Comparison of ENCODE assay signal across 12 cellular contexts in genomic region chrY:13705197-13705596, GRCh38. TPM values are rescaled to one million over a fixed set of nuclear protein-coding genes. Genes with fewer than 3 reads are reported as not detected.
A peak's percentile ranks its signal among the peaks of the same experiment; 100 is the strongest.
DNase-seq lines count a peak whose midpoint lies in the region; ATAC-seq and TF ChIP-seq lines count a peak whose summit lies in the region.
"Had no signal": no experiment of that assay in that cellular context is flagged by ENCODE, and none has a peak within 500 bp of the region (broad histone marks: within the 10 kb centered on the region; RNA-seq: fewer than 3 reads in every experiment).

No MANE protein-coding gene starts in this region.

- peaks cover 15% of the 10 kb centered on the region for H3K4me1 Mint-ChIP-seq in activated CD4-positive, alpha-beta T cell treated with anti-CD3 and anti-CD28 coated beads, Interleukin-2, amount 10 ng/mL, durations not matched to agents 7 days and 5 days
- peaks cover 10% of the 10 kb centered on the region for H3K4me1 Mint-ChIP-seq in stimulated activated naive CD8-positive, alpha-beta T cell treated with anti-CD3 and anti-CD28 coated beads, Interleukin-15, amount 100 ng/mL, for 72 hours
- no peaks in the 10 kb centered on the region for H3K4me1 Mint-ChIP-seq in Caco-2 (ENCODE audit: low read depth, unreplicated experiment)

- H3K4me3 ChIP-seq in OCI-LY3 (ENCODE audit: low read length) (peak overlapping the region; percentile 97), fibroblast of lung (replicated peaks in 1 of 4; ENCODE audit: control extremely low read depth in 1 of 4, insufficient read depth in 1 of 4, low read depth in 3 of 4, low read length in 4 of 4) (peak overlapping the region in 2 of 4 experiments; percentile 64 to 78), lower leg skin (ENCODE audit: low read depth, poor library complexity, severe bottlenecking) (no peak overlapping the region), Caco-2 (ENCODE audit: low read depth, low read length) (no peak overlapping the region)

- H3K9me3 ChIP-seq in OCI-LY3 (ENCODE audit: insufficient read depth, low read length) (no peaks in the 10 kb centered on the region), fibroblast of lung (ENCODE audit: control insufficient read depth, insufficient read depth, low read depth, low read length) (no peaks in the 10 kb centered on the region), Caco-2 (no peaks in the 10 kb centered on the region)

- no peaks in the 10 kb centered on the region for H3K27me3 Mint-ChIP-seq in activated CD4-positive, alpha-beta T cell treated with anti-CD3 and anti-CD28 coated beads, Interleukin-2, amount 10 ng/mL, durations not matched to agents 7 days and 5 days
- H3K27me3 Mint-ChIP-seq in stimulated activated naive CD8-positive, alpha-beta T cell treated with anti-CD3 and anti-CD28 coated beads, Interleukin-15, amount 100 ng/mL, for 72 hours = no peaks in the 10 kb centered on the region
- H3K27me3 Mint-ChIP-seq in Caco-2 (ENCODE audit: insufficient read depth, unreplicated experiment) = no peaks in the 10 kb centered on the region

- H3K9ac ChIP-seq in OCI-LY3 (ENCODE audit: low read length) (peak overlapping the region; percentile 86), fibroblast of lung (ENCODE audit: insufficient read depth, low read length) (no peak overlapping the region)

- peak overlapping the region; percentile 97 for H3K27ac Mint-ChIP-seq in activated CD4-positive, alpha-beta T cell treated with anti-CD3 and anti-CD28 coated beads, Interleukin-2, amount 10 ng/mL, durations not matched to agents 7 days and 5 days
- H3K27ac Mint-ChIP-seq in stimulated activated naive CD8-positive, alpha-beta T cell treated with anti-CD3 and anti-CD28 coated beads, Interleukin-15, amount 100 ng/mL, for 72 hours = peak overlapping the region in 1 of 2 donors; percentile 48
- H3K27ac Mint-ChIP-seq in Caco-2 (ENCODE audit: unreplicated experiment) = no peak overlapping the region

- H3K27ac ChIP-seq in OCI-LY3 (ENCODE audit: low read length) (no peak overlapping the region), fibroblast of lung (ENCODE audit: insufficient read depth, low read length) (no peak overlapping the region)
- H3K27ac ChIP-seq: HL-60 had no signal

- TF ChIP-seq CTCF in OCI-LY3 (IDR thresholded peaks at IDR 0.05; ENCODE audit: low read depth, low read length) (no peak), fibroblast of lung (conservative IDR thresholded peaks at IDR 0.05 in 1 of 2, IDR thresholded peaks at IDR 0.05 in 1 of 2; ENCODE audit: low read depth in 1 of 2, low read length in 2 of 2) (no peak), lower leg skin (IDR thresholded peaks at IDR 0.05) (no peak), Caco-2 (IDR thresholded peaks at IDR 0.05; ENCODE audit: insufficient read depth in 1 of 2, low read depth in 1 of 2, low read length in 1 of 2, severe bottlenecking in 1 of 2, unreplicated experiment in 1 of 2) (no peak)

- intact Hi-C loops in lower leg skin (cut with DNase I; ENCODE audit: low total_unique reads) (no loop called here), Caco-2 (cut with micrococcal nuclease; ENCODE audit: unreplicated experiment) (no loop called here)

- H3K36me3 Mint-ChIP-seq in activated CD4-positive, alpha-beta T cell treated with anti-CD3 and anti-CD28 coated beads, Interleukin-2, amount 10 ng/mL, durations not matched to agents 7 days and 5 days (ENCODE audit: low read depth) = no peaks in the 10 kb centered on the region
- H3K36me3 Mint-ChIP-seq in Caco-2 (ENCODE audit: insufficient read depth, unreplicated experiment) = no peaks in the 10 kb centered on the region

- no peak for ATAC-seq in stimulated activated naive CD8-positive, alpha-beta T cell treated with anti-CD3 and anti-CD28 coated beads, Interleukin-15, amount 100 ng/mL, for 72 hours
- ATAC-seq: foreskin keratinocyte had no signal

- peaks cover 9% of the 10 kb centered on the region for H3K4me1 ChIP-seq in OCI-LY3 (ENCODE audit: low read length)
- no peaks in the 10 kb centered on the region for H3K4me1 ChIP-seq in fibroblast of lung (ENCODE audit: control insufficient read depth, extremely low read depth, insufficient read depth, low read length)
- H3K4me1 ChIP-seq in Caco-2 = no peaks in the 10 kb centered on the region
- H3K4me1 ChIP-seq: foreskin keratinocyte had no signal

- TF ChIP-seq POLR2A in lower leg skin (IDR thresholded peaks at IDR 0.05) = no peak

- H2AFZ ChIP-seq in OCI-LY3 (ENCODE audit: low read depth, low read length) = peak overlapping the region; percentile 99; the same call in 1 of the 2 replicates
- peak overlapping the region; percentile 3 for H2AFZ ChIP-seq in fibroblast of lung (ENCODE audit: low read length)

- POLR2A ChIA-PET in activated CD4-positive, alpha-beta T cell treated with anti-CD3 and anti-CD28 coated beads, Interleukin-2, amount 10 ng/mL, durations not matched to agents 7 days and 5 days (lab: Charles Lee) = no interaction called here
- POLR2A ChIA-PET in Caco-2 (lab: Charles Lee) = no interaction called here

- no peaks in the 10 kb centered on the region for H3K9me3 Mint-ChIP-seq in activated CD4-positive, alpha-beta T cell treated with anti-CD3 and anti-CD28 coated beads, Interleukin-2, amount 10 ng/mL, durations not matched to agents 7 days and 5 days
- no peaks in the 10 kb centered on the region for H3K9me3 Mint-ChIP-seq in stimulated activated naive CD8-positive, alpha-beta T cell treated with anti-CD3 and anti-CD28 coated beads, Interleukin-15, amount 100 ng/mL, for 72 hours
- H3K9me3 Mint-ChIP-seq in Caco-2 (ENCODE audit: unreplicated experiment) = no peaks in the 10 kb centered on the region

- peaks cover 14% of the 10 kb centered on the region for H3K79me2 ChIP-seq in OCI-LY3 (ENCODE audit: low read length)
- no peaks in the 10 kb centered on the region for H3K79me2 ChIP-seq in fibroblast of lung (ENCODE audit: control insufficient read depth, insufficient read depth, low read length)

- WGBS in lower leg skin, 2 donors = 19% methylated on average over 8 of the region's 8 CpGs; no CpG with 5 or more reads in 1 of the 2 donors

- H3K36me3 ChIP-seq in OCI-LY3 (replicated peaks; ENCODE audit: low read depth, low read length) (no peaks in the 10 kb centered on the region), fibroblast of lung (ENCODE audit: control insufficient read depth, insufficient read depth, low read length) (no peaks in the 10 kb centered on the region), Caco-2 (ENCODE audit: control insufficient read depth, insufficient read depth, low read length) (no peaks in the 10 kb centered on the region)

- CTCF ChIA-PET in activated CD4-positive, alpha-beta T cell treated with anti-CD3 and anti-CD28 coated beads, Interleukin-2, amount 10 ng/mL, durations not matched to agents 7 days and 5 days (lab: Charles Lee) = no interaction called here
- CTCF ChIA-PET in Caco-2 (lab: Charles Lee) = no interaction called here

- peak overlapping the region; percentile 82 for H3K4me3 Mint-ChIP-seq in activated CD4-positive, alpha-beta T cell treated with anti-CD3 and anti-CD28 coated beads, Interleukin-2, amount 10 ng/mL, durations not matched to agents 7 days and 5 days
- H3K4me3 Mint-ChIP-seq in stimulated activated naive CD8-positive, alpha-beta T cell treated with anti-CD3 and anti-CD28 coated beads, Interleukin-15, amount 100 ng/mL, for 72 hours = peak overlapping the region; percentile 87 to 90
- H3K4me3 Mint-ChIP-seq in Caco-2 (ENCODE audit: unreplicated experiment) = no peak overlapping the region

- no TSS peak for BruUV-seq in Caco-2 (replicated peaks; lab: Mats Ljungman, UMichigan)

- H4K20me1 ChIP-seq in OCI-LY3 (ENCODE audit: insufficient read depth, low read length) (no peaks in the 10 kb centered on the region), fibroblast of lung (ENCODE audit: control insufficient read depth, extremely low read depth, insufficient read depth, low read length) (no peaks in the 10 kb centered on the region)

- no peak for DNase-seq in activated CD4-positive, alpha-beta T cell treated with anti-CD3 and anti-CD28 coated beads, Interleukin-2, amount 10 ng/mL, durations not matched to agents 7 days and 5 days
- no peak for DNase-seq in activated CD4-positive, alpha-beta T cell treated with anti-CD3 and anti-CD28 coated beads, Interleukin-2, amount 50 U/mL, for 1 hour
- DNase-seq in fibroblast of lung (ENCODE audit: low read depth in 2 of 2) (no peak), T1000 (lab: John Stamatoyannopoulos, UW) (no peak), lower leg skin (ENCODE audit: low spot score in 2 of 2) (no peak), Caco-2 (no peak)
- no peak for DNase-seq in stimulated activated naive CD8-positive, alpha-beta T cell treated with anti-CD3 and anti-CD28 coated beads, Interleukin-15, amount 100 ng/mL, for 72 hours
- DNase-seq: AML-193, foreskin keratinocyte, NCI-H345 had no signal

- H3K27me3 ChIP-seq in OCI-LY3 (ENCODE audit: low read depth, low read length) (no peaks in the 10 kb centered on the region), fibroblast of lung (ENCODE audit: control insufficient read depth, insufficient read depth, low read length) (no peaks in the 10 kb centered on the region), Caco-2 (replicated peaks; ENCODE audit: control insufficient read depth, insufficient read depth, low read length) (no peaks in the 10 kb centered on the region)
- H3K27me3 ChIP-seq: foreskin keratinocyte had no signal

- H3K4me2 ChIP-seq in OCI-LY3 (ENCODE audit: low read length) = peak overlapping the region; percentile 70
- H3K4me2 ChIP-seq in fibroblast of lung (ENCODE audit: extremely low read depth, insufficient read depth, low read length) = no peak overlapping the region

RNA-seq across cellular contexts. Expression of gene TMSB4Y, which starts 1.5 kb away (rescaled TPM):
- 1 to 10 TPM in 1 of 2 experiments, under 1 TPM in 1; 0.62 to 1.3 TPM for total RNA-seq in activated CD4-positive, alpha-beta T cell treated with anti-CD3 and anti-CD28 coated beads, Interleukin-2, amount 10 ng/mL, durations not matched to agents 7 days and 5 days
- total RNA-seq in fibroblast of lung (0.26 TPM in 1 of 2 replicates, not detected in the other), lower leg skin (1 to 10 TPM in 2 of 4 donors, not detected in 2; 1.9 to 2.1 TPM), Caco-2 (2022) (not detected in 2 replicates)
- 0.58 TPM in 1 of 2 replicates, not detected in the other for polyA plus RNA-seq in fibroblast of lung
- polyA plus RNA-seq in fibroblast of lung (2012) = 0.37 TPM in 1 of 2 replicates, not detected in the other
- polyA minus RNA-seq in fibroblast of lung (ENCODE audit: low replicate concordance) = not detected in 2 replicates
